ENCODE assay signal across 23 cellular contexts in genomic region chr2:120541553-120541932, GRCh38.
A peak's percentile ranks its signal among the peaks of the same experiment; 100 is the strongest.
DNase-seq lines count a peak whose midpoint lies in the region; ATAC-seq and TF ChIP-seq lines count a peak whose summit lies in the region.
"Had no signal": no experiment of that assay in that cellular context is flagged by ENCODE, and none has a peak within 500 bp of the region (broad histone marks: within the 10 kb centered on the region; RNA-seq: fewer than 3 reads in every experiment).

No MANE protein-coding gene starts in this region.

- H3K36me3 Mint-ChIP-seq in GM23338 (ENCODE audit: low read depth): no peaks in the 10 kb centered on the region

- TF ChIP-seq CTCF in AG09309 (IDR thresholded peaks at IDR 0.05; ENCODE audit: control insufficient read depth, insufficient read depth, low read depth, low read length, missing control alignments): no peak
- no peak for TF ChIP-seq CTCF in gastrocnemius medialis (IDR thresholded peaks at IDR 0.05 in 4 of 5, conservative IDR thresholded peaks at IDR 0.05 in 1 of 5)
- no peak for TF ChIP-seq CTCF in body of pancreas (IDR thresholded peaks at IDR 0.05)
- TF ChIP-seq CTCF in GM23338 (conservative IDR thresholded peaks at IDR 0.05; ENCODE audit: low read depth in 2 of 2): no peak

- in situ Hi-C loops in GM23248 (cut with MboI) (no loop called here), gastrocnemius medialis (cut with MboI; ENCODE audit: low sequenced_read_pairs in 4 of 4) (loop anchor here in 1 of 4 donors (5.0 kb wide), 1 partner anchor 39 kb away; no protein-coding TSS in a partner anchor)

- no peak overlapping the region for H3K9ac ChIP-seq in GM23248

- DNase-seq in AG09309 (ENCODE audit: low read depth) (peak; percentile 33), GM23248 (peak; percentile 86), fibroblast of gingiva (ENCODE audit: low read depth) (peak; percentile 65), gastrocnemius medialis (peak; percentile 93 to 98), DMS53 treated with DMSO at 0.1 percent for 48 hours (lab: John Stamatoyannopoulos, UW; ENCODE audit: unreplicated experiment) (no peak), body of pancreas (no peak), GM23338 (ENCODE audit: low spot score) (no peak), COLO668 (lab: John Stamatoyannopoulos, UW; ENCODE audit: unreplicated experiment) (no peak)
- DNase-seq: activated CD4-positive, alpha-beta T cell treated with anti-CD3 and anti-CD28 coated beads for 1 hour; activated naive CD4-positive, alpha-beta T cell; activated T-cell treated with anti-CD3 and anti-CD28 coated beads, Interleukin-2, amount 50 U/mL, for 1 hour; amniotic stem cell; dermis blood vessel endothelial cell; DMS153; GOT3; NCI-H2081; NCI-H345; OCI-M1; SHP77 treated with DMSO at 0.1 percent for 48 hours; stimulated activated CD4-positive, alpha-beta T cell treated with anti-CD3 and anti-CD28 coated beads, Interleukin-2, amount 100 ng/mL, for 48 hours; transverse colon had no signal

- ATAC-seq in gastrocnemius medialis: peak; percentile 67 to 68
- no peak for ATAC-seq in body of pancreas
- ATAC-seq in GM23338: no peak

- no peaks in the 10 kb centered on the region for H3K79me2 ChIP-seq in GM23248 (ENCODE audit: insufficient read depth)
- H3K79me2 ChIP-seq in GM23338 (replicated peaks; ENCODE audit: insufficient read depth): no peaks in the 10 kb centered on the region

- H3K36me3 ChIP-seq in GM23248 (ENCODE audit: low read depth): no peaks in the 10 kb centered on the region
- H3K36me3 ChIP-seq in gastrocnemius medialis: no peaks in the 10 kb centered on the region
- H3K36me3 ChIP-seq in body of pancreas (replicated peaks in 1 of 2; ENCODE audit: insufficient read depth in 1 of 2, low read depth in 2 of 2): no peaks in the 10 kb centered on the region
- H3K36me3 ChIP-seq in GM23338 (ENCODE audit: insufficient read depth): no peaks in the 10 kb centered on the region
- H3K36me3 ChIP-seq: cardiac muscle cell, transverse colon had no signal

- WGBS in GM23248 (ENCODE audit: low coverage in 1 of 2, low lambda C conversion rate in 2 of 2, missing lambda C conversion rate in 2 of 2), 2 experiments: 42 to 47% methylated on average over 7 of the region's 7 CpGs
- WGBS in body of pancreas, 2 donors: 83 to 91% methylated on average over 4 to 6 of the region's 7 CpGs

- H3K9me3 ChIP-seq in GM23248 (ENCODE audit: low read depth): no peaks in the 10 kb centered on the region
- no peaks in the 10 kb centered on the region for H3K9me3 ChIP-seq in gastrocnemius medialis
- no peaks in the 10 kb centered on the region for H3K9me3 ChIP-seq in body of pancreas
- H3K9me3 ChIP-seq: transverse colon had no signal

- no peaks in the 10 kb centered on the region for H4K20me1 ChIP-seq in GM23248 (ENCODE audit: insufficient read depth)
- H4K20me1 ChIP-seq in GM23338 (replicated peaks; ENCODE audit: insufficient read depth): no peaks in the 10 kb centered on the region

- no peak overlapping the region for H3K4me3 ChIP-seq in AG09309 (ENCODE audit: control insufficient read depth, low read depth, low read length)
- H3K4me3 ChIP-seq in GM23248: no peak overlapping the region
- H3K4me3 ChIP-seq in gastrocnemius medialis: peak overlapping the region in 1 of 4 donors; percentile 5
- H3K4me3 ChIP-seq in body of pancreas: no peak overlapping the region
- H3K4me3 ChIP-seq in GM23338: no peak overlapping the region
- H3K4me3 ChIP-seq: cardiac muscle cell, transverse colon had no signal

- H3K27me3 Mint-ChIP-seq in GM23338 (ENCODE audit: insufficient read depth, low read depth, poor library complexity): peaks cover 12% of the 10 kb centered on the region
- H3K27me3 Mint-ChIP-seq: stimulated activated naive CD8-positive, alpha-beta T cell treated with anti-CD3 and anti-CD28 coated beads, Interleukin-15, Interleukin-2, amounts not matched to agents 100 ng/mL and 50 ng/mL, for 24 hours had no signal

- H2AFZ ChIP-seq in GM23248: no peak overlapping the region
- no peak overlapping the region for H2AFZ ChIP-seq in GM23338

- H3K4me1 ChIP-seq in GM23248 (ENCODE audit: insufficient read depth) (peaks cover 45% of the 10 kb centered on the region), gastrocnemius medialis (peaks cover 48 to 49% of the 10 kb centered on the region in 2 donors), body of pancreas (peaks cover 28% of the 10 kb centered on the region), GM23338 (ENCODE audit: insufficient read depth) (no peaks in the 10 kb centered on the region)

- H3K4me2 ChIP-seq in GM23248 (ENCODE audit: unreplicated experiment) (peak overlapping the region; percentile 49), GM23338 (no peak overlapping the region)

- no peak overlapping the region for H3K4me3 Mint-ChIP-seq in GM23338
- H3K4me3 Mint-ChIP-seq: stimulated activated naive CD8-positive, alpha-beta T cell treated with anti-CD3 and anti-CD28 coated beads, Interleukin-15, Interleukin-2, amounts not matched to agents 100 ng/mL and 50 ng/mL, for 24 hours had no signal

- TF ChIP-seq POLR2A in gastrocnemius medialis (IDR thresholded peaks at IDR 0.05): peak; percentile 65 to 80
- no peak for TF ChIP-seq POLR2A in body of pancreas (IDR thresholded peaks at IDR 0.05)

- intact Hi-C loops in gastrocnemius medialis (cut with DNase I; ENCODE audit: low total_unique reads): loop anchor here (1.0 to 5.0 kb wide), 3 partner anchors 37 to 1704 kb away; no protein-coding TSS in a partner anchor
- intact Hi-C loops in body of pancreas (cut with DNase I): no loop called here

- no peaks in the 10 kb centered on the region; the same call in 2 of the 3 replicates for H3K9me3 Mint-ChIP-seq in GM23338
- H3K9me3 Mint-ChIP-seq: stimulated activated naive CD8-positive, alpha-beta T cell treated with anti-CD3 and anti-CD28 coated beads, Interleukin-15, Interleukin-2, amounts not matched to agents 100 ng/mL and 50 ng/mL, for 24 hours had no signal

- peaks cover 21% of the 10 kb centered on the region for H3K4me1 Mint-ChIP-seq in GM23338

- H3K27ac Mint-ChIP-seq in GM23338: no peak overlapping the region
- H3K27ac Mint-ChIP-seq: stimulated activated naive CD8-positive, alpha-beta T cell treated with anti-CD3 and anti-CD28 coated beads, Interleukin-15, Interleukin-2, amounts not matched to agents 100 ng/mL and 50 ng/mL, for 24 hours had no signal

- H3K9me2 ChIP-seq in GM23248 (ENCODE audit: insufficient read depth): no peaks in the 10 kb centered on the region
- H3K9me2 ChIP-seq in GM23338 (ENCODE audit: insufficient read depth): no peaks in the 10 kb centered on the region

- H3K27me3 ChIP-seq in GM23248 (replicated peaks; ENCODE audit: insufficient read depth) (no peaks in the 10 kb centered on the region), gastrocnemius medialis (no peaks in the 10 kb centered on the region), body of pancreas (no peaks in the 10 kb centered on the region), GM23338 (ENCODE audit: insufficient read depth) (no peaks in the 10 kb centered on the region)
- H3K27me3 ChIP-seq: transverse colon had no signal

- H3F3A ChIP-seq in GM23248 (ENCODE audit: insufficient read depth): peaks cover 7% of the 10 kb centered on the region
- no peaks in the 10 kb centered on the region for H3F3A ChIP-seq in GM23338 (replicated peaks; ENCODE audit: low read depth)

- H3K27ac ChIP-seq in GM23248: peak overlapping the region; percentile 43
- H3K27ac ChIP-seq in gastrocnemius medialis: peak overlapping the region; percentile 96 to 100 (median 98)
- H3K27ac ChIP-seq in body of pancreas: peak overlapping the region in 1 of 4 donors; percentile 71
- no peak overlapping the region for H3K27ac ChIP-seq in GM23338 (ENCODE audit: low read depth)
- H3K27ac ChIP-seq: cardiac muscle cell, transverse colon had no signal

TF ChIP-seq in GM23338, 12 proteins besides CTCF, POLR2A, EP300 and RAD21 (continues in another document):
- TF ChIP-seq ZNF114 (CRISPR knock-in tag; IDR thresholded peaks at IDR 0.05): no peak
- no peak for TF ChIP-seq POLR2AphosphoS5 (IDR thresholded peaks at IDR 0.05; ENCODE audit: low read depth)
- TF ChIP-seq, protein P1, sequence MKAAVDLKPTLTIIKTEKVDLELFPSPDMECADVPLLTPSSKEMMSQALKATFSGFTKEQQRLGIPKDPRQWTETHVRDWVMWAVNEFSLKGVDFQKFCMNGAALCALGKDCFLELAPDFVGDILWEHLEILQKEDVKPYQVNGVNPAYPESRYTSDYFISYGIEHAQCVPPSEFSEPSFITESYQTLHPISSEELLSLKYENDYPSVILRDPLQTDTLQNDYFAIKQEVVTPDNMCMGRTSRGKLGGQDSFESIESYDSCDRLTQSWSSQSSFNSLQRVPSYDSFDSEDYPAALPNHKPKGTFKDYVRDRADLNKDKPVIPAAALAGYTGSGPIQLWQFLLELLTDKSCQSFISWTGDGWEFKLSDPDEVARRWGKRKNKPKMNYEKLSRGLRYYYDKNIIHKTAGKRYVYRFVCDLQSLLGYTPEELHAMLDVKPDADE (IDR thresholded peaks at IDR 0.05): no peak
- no peak for TF ChIP-seq EZH2 (IDR thresholded peaks at IDR 0.05; ENCODE audit: low read depth, unreplicated experiment)

Comparison
In these comparisons a context has a peak if more than half of its experiments do, and no peak if none do; other contexts are left out.
1. DNase-seq: peak in AG09309 (single experiment), GM23248 (single experiment), fibroblast of gingiva (single experiment) and gastrocnemius medialis (2 of 2); none in DMS53 treated with DMSO at 0.1 percent for 48 hours (single experiment), body of pancreas (0 of 4), GM23338 (single experiment) and COLO668 (single experiment).
2. ATAC-seq: peak in gastrocnemius medialis (2 of 2); none in body of pancreas (single experiment) and GM23338 (single experiment).
3. POLR2A ChIP-seq: peak in gastrocnemius medialis (2 of 2); none in body of pancreas (0 of 3).